In the genomic region with DNA sequence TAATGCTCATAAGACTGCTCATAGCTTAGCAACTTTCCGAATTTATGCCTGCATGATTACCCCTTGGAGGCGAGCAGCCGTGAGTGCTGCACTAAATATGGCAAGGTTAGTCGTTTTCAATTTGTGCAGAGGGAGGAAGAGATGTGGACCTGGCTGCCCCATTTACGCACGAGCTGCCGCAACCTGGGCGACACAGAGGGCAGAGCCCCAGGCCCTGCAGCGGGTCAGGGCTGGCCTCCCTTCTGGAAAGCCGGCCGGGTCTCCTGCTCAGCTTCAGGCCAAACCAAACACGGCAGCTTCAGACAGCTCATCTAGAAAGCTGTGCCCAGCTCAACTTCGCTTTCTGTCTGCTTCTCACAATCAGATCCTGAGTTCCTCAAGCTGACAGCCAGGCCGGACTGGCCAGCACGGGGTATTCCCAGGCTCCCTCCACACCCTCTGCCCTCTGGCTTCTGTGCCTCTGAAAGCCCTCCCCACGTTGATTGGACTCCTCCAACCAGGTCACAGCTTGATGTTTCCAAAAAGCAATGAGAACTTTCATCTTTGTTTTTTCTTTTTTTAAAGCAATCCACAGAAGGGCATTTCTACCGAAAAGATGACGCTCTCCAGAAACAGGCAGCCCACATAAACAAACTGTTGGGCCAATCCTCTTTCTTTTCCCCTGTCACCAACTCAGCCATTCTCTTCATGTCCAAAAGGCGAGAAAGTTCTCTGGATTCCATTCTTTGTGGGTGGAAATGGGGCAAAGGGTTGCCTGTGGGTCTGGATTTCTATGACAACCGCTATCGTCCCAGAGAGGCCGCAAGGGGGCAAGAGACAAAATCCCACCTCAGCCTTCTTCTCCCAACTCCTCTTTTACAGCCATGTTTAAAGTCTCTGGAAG, we compare ENCODE assay signal across 12 cellular contexts.
DNase-seq lines count a peak whose midpoint lies in the region; ATAC-seq, FAIRE-seq and TF ChIP-seq lines count a peak whose summit lies in the region.
"Had no signal": no experiment of that assay in that cellular context is flagged by ENCODE, and none has a peak within 500 bp of the region (broad histone marks: within the 10 kb centered on the region; RNA-seq: fewer than 3 reads in every experiment).

No MANE protein-coding gene starts in this region.

- H3K27me3 Mint-ChIP-seq in nephron progenitor cell (ENCODE audit: low read depth, poor library complexity): peaks cover 6% of the 10 kb centered on the region
- H3K27me3 Mint-ChIP-seq in type B pancreatic cell: no peaks in the 10 kb centered on the region

- H3K4me3 Mint-ChIP-seq in nephron progenitor cell (no peak overlapping the region), type B pancreatic cell (peak overlapping the region; percentile 46)
- H3K4me3 Mint-ChIP-seq: activated T-cell treated with anti-CD3 and anti-CD28 coated beads, Interleukin-2, amount 50 U/mL, for 72 hours had no signal

- ATAC-seq in Right ventricle myocardium superior (ENCODE audit: poor library complexity): peak; percentile 49
- ATAC-seq: activated CD4-positive, CD25-positive, alpha-beta regulatory T cell treated with anti-CD3 and anti-CD28 coated beads, Interleukin-2, amount 50 U/mL, for 24 hours; activated T-cell treated with anti-CD3 and anti-CD28 coated beads, Interleukin-2, amount 50 U/mL, for 72 hours had no signal

- DNase-seq in astrocyte of the spinal cord (ENCODE audit: low read depth, low spot score): peak; percentile 50
- no peak for DNase-seq in Right ventricle myocardium superior
- DNase-seq in nephron progenitor cell: no peak
- DNase-seq in type B pancreatic cell (ENCODE audit: extremely low spot score, unreplicated experiment): no peak
- no peak for DNase-seq in RCC 7860 (ENCODE audit: low spot score)
- no peak for DNase-seq in NAMALWA (ENCODE audit: low spot score)
- no peak for DNase-seq in NCI-H524 treated with DMSO at 0.1 percent for 48 hours (lab: John Stamatoyannopoulos, UW)
- DNase-seq: activated T-cell treated with anti-CD3 and anti-CD28 coated beads, Interleukin-2, amount 50 U/mL, for 72 hours; GOT3; NCI-H524 had no signal

- in situ Hi-C loops in astrocyte of the spinal cord (cut with HindIII; ENCODE audit: low sequenced_read_pairs): no loop called here

- no peak overlapping the region for H3K4me3 ChIP-seq in astrocyte of the spinal cord (ENCODE audit: low read depth, low read length)

- peak; percentile 16 for TF ChIP-seq CTCF in astrocyte of the spinal cord (IDR thresholded peaks at IDR 0.05; ENCODE audit: low read depth, low read length)
- TF ChIP-seq CTCF in nephron progenitor cell (IDR thresholded peaks at IDR 0.05): no peak
- TF ChIP-seq CTCF in type B pancreatic cell (conservative IDR thresholded peaks at IDR 0.05): no peak

- peaks cover 64% of the 10 kb centered on the region for H3K4me1 Mint-ChIP-seq in nephron progenitor cell
- peaks cover 52% of the 10 kb centered on the region for H3K4me1 Mint-ChIP-seq in type B pancreatic cell (ENCODE audit: unreplicated experiment)

- peaks cover 11% of the 10 kb centered on the region for H3K36me3 Mint-ChIP-seq in nephron progenitor cell (ENCODE audit: low read depth)
- H3K36me3 Mint-ChIP-seq in type B pancreatic cell: peaks cover 23% of the 10 kb centered on the region

- intact Hi-C loops in Right ventricle myocardium superior (cut with DNase I): no loop called here

- H3K9me3 Mint-ChIP-seq in nephron progenitor cell (no peaks in the 10 kb centered on the region), type B pancreatic cell (no peaks in the 10 kb centered on the region)
- H3K9me3 Mint-ChIP-seq: activated T-cell treated with anti-CD3 and anti-CD28 coated beads, Interleukin-2, amount 50 U/mL, for 72 hours had no signal

- H3K27ac Mint-ChIP-seq in nephron progenitor cell (peak overlapping the region; percentile 47), type B pancreatic cell (peak overlapping the region; percentile 48)
- H3K27ac Mint-ChIP-seq: activated T-cell treated with anti-CD3 and anti-CD28 coated beads, Interleukin-2, amount 50 U/mL, for 72 hours had no signal

- FAIRE-seq in RCC 7860 (lab: Jason Lieb, UNC): no peak
- FAIRE-seq: colon had no signal
